In the genomic region with DNA sequence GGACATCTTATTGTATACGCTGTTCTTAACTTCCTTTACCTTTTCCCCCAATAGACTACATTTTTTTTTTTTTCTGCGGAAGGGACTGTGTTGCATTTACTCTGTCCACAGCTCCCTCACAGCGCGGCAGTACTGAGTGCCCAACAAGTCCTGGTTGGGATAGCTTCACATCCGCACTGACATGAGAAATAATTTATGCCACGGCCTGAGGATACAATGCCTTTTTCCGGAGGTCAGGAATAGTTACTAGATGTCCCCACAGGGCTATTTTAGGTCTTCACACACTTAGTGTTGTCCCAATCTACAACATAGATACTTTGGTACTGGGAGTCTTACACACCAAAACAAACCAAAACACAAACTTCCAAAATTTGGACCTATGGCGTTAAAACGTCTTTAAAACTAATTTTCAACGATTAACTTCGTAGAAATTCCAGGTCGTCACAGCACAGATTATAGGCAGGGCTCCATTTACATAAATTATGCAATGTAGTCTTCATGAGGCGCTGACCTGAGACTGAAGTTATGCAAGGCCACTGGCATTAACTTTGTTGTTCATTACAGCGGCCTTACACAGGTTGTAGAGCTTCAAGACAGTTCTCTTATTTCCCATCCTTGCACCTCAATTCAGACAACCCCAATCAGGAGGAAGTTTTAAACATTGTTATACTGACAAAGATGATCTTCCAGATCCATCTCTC, we compare ENCODE assay signal across 8 cellular contexts. TPM values are rescaled to one million over a fixed set of nuclear protein-coding genes. Genes with fewer than 3 reads are reported as not detected.
DNase-seq lines count a peak whose midpoint lies in the region; ATAC-seq and TF ChIP-seq lines count a peak whose summit lies in the region.

No MANE protein-coding gene starts in this region.

- H3K4me1 Mint-ChIP-seq in WTC11: peaks cover 33% of the 10 kb centered on the region

- in situ Hi-C loops in gastrocnemius medialis (cut with MboI; ENCODE audit: low sequenced_read_pairs in 4 of 4): no loop called here

- H3K36me3 Mint-ChIP-seq in WTC11: peaks cover 19% of the 10 kb centered on the region

- no peaks in the 10 kb centered on the region for H3K27me3 Mint-ChIP-seq in WTC11 (ENCODE audit: low read depth)

- peak overlapping the region; percentile 76 for H3K27ac Mint-ChIP-seq in WTC11

- H3K4me3 ChIP-seq in heart left ventricle (peak overlapping the region in 11 of 12 donors; percentile 29 to 95 (median 82)), gastrocnemius medialis (peak overlapping the region; percentile 48 to 89 (median 70))

- H3K9me3 ChIP-seq in heart left ventricle: no peaks in the 10 kb centered on the region
- no peaks in the 10 kb centered on the region for H3K9me3 ChIP-seq in gastrocnemius medialis

- no peak for TF ChIP-seq POLR2A in heart left ventricle (IDR thresholded peaks at IDR 0.05)
- TF ChIP-seq POLR2A in gastrocnemius medialis (IDR thresholded peaks at IDR 0.05): no peak

- POLR2A ChIA-PET in WTC11 (lab: Charles Lee): interaction anchor here (0.5 to 2.9 kb wide), 4 partner anchors 11 to 1179 kb away, joined by 3 to 9 read pairs (median 4); no protein-coding TSS in a partner anchor

- intact Hi-C loops in heart left ventricle (cut with DNase I): loop anchor here in 4 of 10 donors (2.0 to 5.0 kb wide), 2 partner anchors 69 to 193 kb away; a partner anchor contains a TSS
- intact Hi-C loops in gastrocnemius medialis (cut with DNase I; ENCODE audit: low total_unique reads): loop anchor here (2.0 to 5.0 kb wide), 5 partner anchors 57 to 823 kb away; a partner anchor contains a TSS

- TF ChIP-seq CTCF in WTC11 (IDR thresholded peaks at IDR 0.05) (no peak), heart left ventricle (IDR thresholded peaks at IDR 0.05) (no peak), gastrocnemius medialis (IDR thresholded peaks at IDR 0.05 in 4 of 5, conservative IDR thresholded peaks at IDR 0.05 in 1 of 5) (peak in 1 of 5 experiments; percentile 1), omental fat pad (IDR thresholded peaks at IDR 0.05) (no peak)

- 40 to 45% (median 43%) methylated on average over 14 of the region's 14 CpGs for WGBS in heart left ventricle, 4 donors

- H3K36me3 ChIP-seq in heart left ventricle: peaks cover 0 to 31% (median 29%) of the 10 kb centered on the region in 9 donors
- H3K36me3 ChIP-seq in gastrocnemius medialis: peaks cover 4 to 30% of the 10 kb centered on the region in 2 donors

- no peaks in the 10 kb centered on the region for H3K27me3 ChIP-seq in heart left ventricle
- H3K27me3 ChIP-seq in gastrocnemius medialis: no peaks in the 10 kb centered on the region

- peak overlapping the region; percentile 69 for H3K4me3 Mint-ChIP-seq in WTC11

- DNase-seq in WTC11 (ENCODE audit: low spot score): no peak
- DNase-seq in heart left ventricle: peak in 1 of 5 donors; percentile 52
- DNase-seq in gastrocnemius medialis: peak in 1 of 2 donors; percentile 60
- DNase-seq in medulla oblongata (ENCODE audit: extremely low spot score): no peak
- DNase-seq in omental fat pad (ENCODE audit: low spot score): no peak
- no peak for DNase-seq in Kasumi-1 (lab: John Stamatoyannopoulos, UW)

- H3K9me3 Mint-ChIP-seq in WTC11: no peaks in the 10 kb centered on the region

- ATAC-seq in GM18873 (IDR thresholded peaks at IDR 0.05; ENCODE audit: low FRiP score, unreplicated experiment) (peak; percentile 1), HG03439 (IDR thresholded peaks at IDR 0.05; ENCODE audit: unreplicated experiment) (peak; percentile 15), WTC11 (peak; percentile 2; the same call in 1 of the 2 replicates), heart left ventricle (peak; percentile 0 to 36 (median 18)), gastrocnemius medialis (peak; percentile 43 to 54), omental fat pad (ENCODE audit: low FRiP score) (no peak)

- peaks cover 11 to 51% (median 38%) of the 10 kb centered on the region in 12 donors for H3K4me1 ChIP-seq in heart left ventricle
- peaks cover 23 to 24% of the 10 kb centered on the region in 2 donors for H3K4me1 ChIP-seq in gastrocnemius medialis

- peak overlapping the region; percentile 72 to 95 (median 90) for H3K27ac ChIP-seq in heart left ventricle
- peak overlapping the region; percentile 81 to 96 (median 94) for H3K27ac ChIP-seq in gastrocnemius medialis

- CTCF ChIA-PET in WTC11 (lab: Charles Lee): interaction anchor here (0.5 to 3.8 kb wide), 17 partner anchors 10 to 564 kb away, joined by 3 to 45 read pairs (median 5); a partner anchor contains a TSS

TF ChIP-seq in WTC11, 78 proteins besides CTCF, POLR2A, EP300 and RAD21:
- TF ChIP-seq, protein P1, sequence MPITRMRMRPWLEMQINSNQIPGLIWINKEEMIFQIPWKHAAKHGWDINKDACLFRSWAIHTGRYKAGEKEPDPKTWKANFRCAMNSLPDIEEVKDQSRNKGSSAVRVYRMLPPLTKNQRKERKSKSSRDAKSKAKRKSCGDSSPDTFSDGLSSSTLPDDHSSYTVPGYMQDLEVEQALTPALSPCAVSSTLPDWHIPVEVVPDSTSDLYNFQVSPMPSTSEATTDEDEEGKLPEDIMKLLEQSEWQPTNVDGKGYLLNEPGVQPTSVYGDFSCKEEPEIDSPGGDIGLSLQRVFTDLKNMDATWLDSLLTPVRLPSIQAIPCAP (CRISPR knock-in tag; IDR thresholded peaks at IDR 0.05): no peak
- no peak for TF ChIP-seq ELF4 (CRISPR knock-in tag; IDR thresholded peaks at IDR 0.05; ENCODE audit: low read depth)
- TF ChIP-seq NFYB (CRISPR knock-in tag; conservative IDR thresholded peaks at IDR 0.05; ENCODE audit: low read depth): no peak
- TF ChIP-seq EMX1 (CRISPR knock-in tag; IDR thresholded peaks at IDR 0.05): no peak
- TF ChIP-seq, protein P2, sequence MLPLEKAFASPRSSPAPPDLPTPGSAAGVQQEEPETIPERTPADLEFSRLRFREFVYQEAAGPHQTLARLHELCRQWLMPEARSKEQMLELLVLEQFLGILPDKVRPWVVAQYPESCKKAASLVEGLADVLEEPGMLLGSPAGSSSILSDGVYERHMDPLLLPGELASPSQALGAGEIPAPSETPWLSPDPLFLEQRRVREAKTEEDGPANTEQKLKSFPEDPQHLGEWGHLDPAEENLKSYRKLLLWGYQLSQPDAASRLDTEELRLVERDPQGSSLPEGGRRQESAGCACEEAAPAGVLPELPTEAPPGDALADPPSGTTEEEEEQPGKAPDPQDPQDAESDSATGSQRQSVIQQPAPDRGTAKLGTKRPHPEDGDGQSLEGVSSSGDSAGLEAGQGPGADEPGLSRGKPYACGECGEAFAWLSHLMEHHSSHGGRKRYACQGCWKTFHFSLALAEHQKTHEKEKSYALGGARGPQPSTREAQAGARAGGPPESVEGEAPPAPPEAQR (CRISPR knock-in tag; IDR thresholded peaks at IDR 0.05): no peak
- no peak for TF ChIP-seq JUN (CRISPR knock-in tag; IDR thresholded peaks at IDR 0.05)
- TF ChIP-seq SP1 (CRISPR knock-in tag; conservative IDR thresholded peaks at IDR 0.05): no peak
- no peak for TF ChIP-seq GABPB1 (CRISPR knock-in tag; IDR thresholded peaks at IDR 0.05)
- TF ChIP-seq, protein P3, sequence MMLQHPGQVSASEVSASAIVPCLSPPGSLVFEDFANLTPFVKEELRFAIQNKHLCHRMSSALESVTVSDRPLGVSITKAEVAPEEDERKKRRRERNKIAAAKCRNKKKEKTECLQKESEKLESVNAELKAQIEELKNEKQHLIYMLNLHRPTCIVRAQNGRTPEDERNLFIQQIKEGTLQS (CRISPR knock-in tag; conservative IDR thresholded peaks at IDR 0.05): no peak
- TF ChIP-seq, protein P4, sequence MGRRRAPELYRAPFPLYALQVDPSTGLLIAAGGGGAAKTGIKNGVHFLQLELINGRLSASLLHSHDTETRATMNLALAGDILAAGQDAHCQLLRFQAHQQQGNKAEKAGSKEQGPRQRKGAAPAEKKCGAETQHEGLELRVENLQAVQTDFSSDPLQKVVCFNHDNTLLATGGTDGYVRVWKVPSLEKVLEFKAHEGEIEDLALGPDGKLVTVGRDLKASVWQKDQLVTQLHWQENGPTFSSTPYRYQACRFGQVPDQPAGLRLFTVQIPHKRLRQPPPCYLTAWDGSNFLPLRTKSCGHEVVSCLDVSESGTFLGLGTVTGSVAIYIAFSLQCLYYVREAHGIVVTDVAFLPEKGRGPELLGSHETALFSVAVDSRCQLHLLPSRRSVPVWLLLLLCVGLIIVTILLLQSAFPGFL (CRISPR knock-in tag; IDR thresholded peaks at IDR 0.05; ENCODE audit: borderline replicate concordance): no peak
- TF ChIP-seq TEAD1 (CRISPR knock-in tag; IDR thresholded peaks at IDR 0.05): no peak
- no peak for TF ChIP-seq PRRX2 (CRISPR knock-in tag; IDR thresholded peaks at IDR 0.05)
- no peak for TF ChIP-seq MXD4 (CRISPR knock-in tag; IDR thresholded peaks at IDR 0.05; ENCODE audit: borderline replicate concordance)

RNA-seq across cellular contexts. Expression of a gene that starts 1.0 kb away (rescaled TPM):
- 469 to 495 TPM (median 485 TPM) in 3 replicates for total RNA-seq in WTC11 (2021)
- total RNA-seq in heart left ventricle: 100 to 1,000 TPM in 5 of 9 donors, 10 to 100 TPM in 4; 73.7 to 239 (median 113) TPM
- polyA plus RNA-seq in heart left ventricle: 100 to 1,000 TPM; 142 to 341 TPM
- 10 to 100 TPM; 26.8 to 78.5 (median 40.2) TPM for total RNA-seq in gastrocnemius medialis
- 100 to 1,000 TPM; 244 to 431 (median 373) TPM for total RNA-seq in omental fat pad

RNA-seq across cellular contexts. Expression of a gene that starts 12.3 kb away (rescaled TPM):
- total RNA-seq in WTC11 (2021) (5.9 to 6.1 TPM (median 5.9 TPM) in 3 replicates), heart left ventricle (1 to 10 TPM in 7 of 9 donors, under 1 TPM in 2; 0.71 to 4.7 (median 1.8) TPM), gastrocnemius medialis (under 1 TPM in 2 of 4 donors, not detected in 2; 0.09 to 0.87 TPM), omental fat pad (1 to 10 TPM in 2 of 4 donors, under 1 TPM in 1, not detected in 1; 0.38 to 2.6 (median 1.2) TPM)
- polyA plus RNA-seq in heart left ventricle: 1 to 10 TPM; 1.9 to 6.7 TPM
